16 cellular contexts compared by ENCODE assay signal in the genomic region with DNA sequence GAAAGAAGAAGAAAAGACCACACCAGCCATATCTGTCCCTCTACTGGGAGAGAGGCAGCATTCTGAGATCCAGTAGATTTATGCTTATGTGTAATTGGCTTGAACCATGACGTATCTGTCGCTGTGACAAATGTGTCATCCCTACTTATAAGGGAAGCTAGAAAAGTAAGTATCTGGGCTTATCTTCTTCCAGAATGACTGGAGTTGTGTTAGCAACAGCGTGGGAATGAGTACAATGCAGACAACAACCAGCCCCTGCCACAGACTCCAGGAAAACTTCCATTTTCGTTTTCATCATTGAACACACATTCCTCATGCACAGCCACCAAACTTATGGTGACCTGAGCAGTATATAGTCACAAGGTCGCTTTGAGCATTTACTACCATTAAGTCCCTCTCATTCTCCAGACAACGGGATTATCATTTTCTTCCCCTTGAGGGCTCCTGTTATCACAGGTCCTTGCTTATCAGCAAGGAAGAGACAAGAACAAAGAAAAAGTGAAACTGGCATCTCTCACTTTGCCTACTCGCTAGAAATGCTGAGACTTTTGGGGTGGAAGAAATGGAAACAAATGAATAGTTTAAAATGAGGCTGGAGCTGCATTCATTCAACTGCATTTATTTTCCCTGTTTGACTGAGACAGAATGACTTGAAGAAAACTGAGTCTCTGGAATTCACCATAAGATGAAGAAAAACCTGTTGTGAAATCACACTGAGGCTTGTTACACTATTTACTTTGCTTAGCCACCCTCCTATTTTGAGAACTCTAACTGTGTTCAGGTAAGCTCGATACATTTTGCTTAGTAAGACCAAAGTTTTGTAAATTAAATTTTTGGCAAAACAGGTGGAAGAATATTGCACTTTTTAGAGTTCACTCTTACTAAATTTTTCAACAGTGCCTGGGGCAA.
DNase-seq lines count a peak whose midpoint lies in the region; ATAC-seq and TF ChIP-seq lines count a peak whose summit lies in the region.
"Had no signal": no experiment of that assay in that cellular context is flagged by ENCODE, and none has a peak within 500 bp of the region (broad histone marks: within the 10 kb centered on the region; RNA-seq: fewer than 3 reads in every experiment).

No MANE protein-coding gene starts in this region.

- peaks cover 19% of the 10 kb centered on the region for H3K4me1 ChIP-seq in mucosa of stomach (ENCODE audit: control insufficient read depth, insufficient read depth, low read length)
- H3K4me1 ChIP-seq: HAP-1 had no signal

- no peaks in the 10 kb centered on the region for H3K36me3 ChIP-seq in mucosa of stomach (ENCODE audit: control insufficient read depth, insufficient read depth, low read length)
- H3K36me3 ChIP-seq: BLaER1 treated with 17β-estradiol and CSF1 and Interleukin-3, amounts not matched to agents 10 nM and 100 nM; HAP-1; ovary had no signal

- no peaks in the 10 kb centered on the region for H3K4me1 Mint-ChIP-seq in WTC11
- H3K4me1 Mint-ChIP-seq: activated naive CD4-positive, alpha-beta T cell treated with anti-CD3 and anti-CD28 coated beads, Interleukin-2, amount 10 ng/mL, durations not matched to agents 7 days and 5 days had no signal

- H3K9ac ChIP-seq in mucosa of stomach (ENCODE audit: low read length), result no peak overlapping the region
- H3K9ac ChIP-seq: BLaER1 treated with 17β-estradiol and CSF1 and Interleukin-3, amounts not matched to agents 10 nM and 100 nM had no signal

- TF ChIP-seq CTCF in coronary artery (IDR thresholded peaks at IDR 0.05) (no peak), WTC11 (IDR thresholded peaks at IDR 0.05) (no peak)

- POLR2A ChIA-PET in WTC11 (lab: Charles Lee), result no interaction called here

- CTCF ChIA-PET in WTC11 (lab: Charles Lee), result no interaction called here

- ATAC-seq in GM21526 (IDR thresholded peaks at IDR 0.05; ENCODE audit: low FRiP score, unreplicated experiment) (no peak), HG02588 (IDR thresholded peaks at IDR 0.05; ENCODE audit: unreplicated experiment) (no peak), WTC11 (no peak)

- H3K27me3 Mint-ChIP-seq in WTC11 (ENCODE audit: low read depth), result no peaks in the 10 kb centered on the region

- H3K27ac Mint-ChIP-seq in WTC11, result no peak overlapping the region
- H3K27ac Mint-ChIP-seq: activated naive CD4-positive, alpha-beta T cell treated with anti-CD3 and anti-CD28 coated beads, Interleukin-2, amount 10 ng/mL, durations not matched to agents 7 days and 5 days had no signal

- H3K9me3 ChIP-seq in mucosa of stomach (ENCODE audit: control insufficient read depth, low read length), result no peaks in the 10 kb centered on the region
- H3K9me3 ChIP-seq: HAP-1, ovary had no signal

- no peaks in the 10 kb centered on the region for H3K27me3 ChIP-seq in mucosa of stomach (ENCODE audit: control insufficient read depth, insufficient read depth, low read length)
- H3K27me3 ChIP-seq: BLaER1 treated with 17β-estradiol and CSF1 and Interleukin-3, amounts not matched to agents 10 nM and 100 nM; ovary had no signal

- peak; percentile 11 for DNase-seq in ELF-1 (ENCODE audit: low read depth, low spot score)
- peak; percentile 58 for DNase-seq in NCI-H226
- DNase-seq in coronary artery (ENCODE audit: low spot score), result no peak
- DNase-seq in WTC11 (ENCODE audit: low spot score), result no peak
- no peak for DNase-seq in T-helper 1 cell
- DNase-seq: activated CD8-positive, alpha-beta memory T cell treated with anti-CD3 and anti-CD28 coated beads, Interleukin-2, amount 50 U/mL, for 48 hours; activated naive CD4-positive, alpha-beta T cell treated with anti-CD3 and anti-CD28 coated beads, Interleukin-2, amount 10 ng/mL, durations not matched to agents 7 days and 5 days; KG1; NCI-H1436 treated with DMSO at 0.1 percent for 48 hours; NCI-H446; ovary had no signal

- H3K36me3 Mint-ChIP-seq in WTC11, result peaks cover 5% of the 10 kb centered on the region
- H3K36me3 Mint-ChIP-seq: activated naive CD4-positive, alpha-beta T cell treated with anti-CD3 and anti-CD28 coated beads, Interleukin-2, amount 10 ng/mL, durations not matched to agents 7 days and 5 days had no signal

- H3K4me3 ChIP-seq in coronary artery (peak overlapping the region; percentile 28), mucosa of stomach (ENCODE audit: low read length) (peak overlapping the region; percentile 1)
- H3K4me3 ChIP-seq: BLaER1 treated with 17β-estradiol and CSF1 and Interleukin-3, amounts not matched to agents 10 nM and 100 nM; HAP-1; ovary had no signal

- no peak overlapping the region for H3K27ac ChIP-seq in coronary artery
- H3K27ac ChIP-seq: BLaER1 treated with 17β-estradiol and CSF1 and Interleukin-3, amounts not matched to agents 10 nM and 100 nM; ovary had no signal

- H3K9me3 Mint-ChIP-seq in WTC11, result peaks cover 25% of the 10 kb centered on the region
- H3K9me3 Mint-ChIP-seq: activated naive CD4-positive, alpha-beta T cell treated with anti-CD3 and anti-CD28 coated beads, Interleukin-2, amount 10 ng/mL, durations not matched to agents 7 days and 5 days had no signal

- H3K4me3 Mint-ChIP-seq in WTC11, result no peak overlapping the region
- H3K4me3 Mint-ChIP-seq: activated naive CD4-positive, alpha-beta T cell treated with anti-CD3 and anti-CD28 coated beads, Interleukin-2, amount 10 ng/mL, durations not matched to agents 7 days and 5 days had no signal

TF ChIP-seq in WTC11, 78 proteins besides CTCF, POLR2A, EP300 and RAD21 (continues in another document):
- TF ChIP-seq ZSCAN18 (CRISPR knock-in tag; IDR thresholded peaks at IDR 0.05), result no peak
- TF ChIP-seq ZNF423 (CRISPR knock-in tag; IDR thresholded peaks at IDR 0.05), result no peak
- no peak for TF ChIP-seq FOXP1 (CRISPR knock-in tag; IDR thresholded peaks at IDR 0.05; ENCODE audit: borderline replicate concordance)
- TF ChIP-seq SMAD4 (CRISPR knock-in tag; IDR thresholded peaks at IDR 0.05), result no peak
- no peak for TF ChIP-seq CREM (CRISPR knock-in tag; IDR thresholded peaks at IDR 0.05)
- TF ChIP-seq, protein P1, sequence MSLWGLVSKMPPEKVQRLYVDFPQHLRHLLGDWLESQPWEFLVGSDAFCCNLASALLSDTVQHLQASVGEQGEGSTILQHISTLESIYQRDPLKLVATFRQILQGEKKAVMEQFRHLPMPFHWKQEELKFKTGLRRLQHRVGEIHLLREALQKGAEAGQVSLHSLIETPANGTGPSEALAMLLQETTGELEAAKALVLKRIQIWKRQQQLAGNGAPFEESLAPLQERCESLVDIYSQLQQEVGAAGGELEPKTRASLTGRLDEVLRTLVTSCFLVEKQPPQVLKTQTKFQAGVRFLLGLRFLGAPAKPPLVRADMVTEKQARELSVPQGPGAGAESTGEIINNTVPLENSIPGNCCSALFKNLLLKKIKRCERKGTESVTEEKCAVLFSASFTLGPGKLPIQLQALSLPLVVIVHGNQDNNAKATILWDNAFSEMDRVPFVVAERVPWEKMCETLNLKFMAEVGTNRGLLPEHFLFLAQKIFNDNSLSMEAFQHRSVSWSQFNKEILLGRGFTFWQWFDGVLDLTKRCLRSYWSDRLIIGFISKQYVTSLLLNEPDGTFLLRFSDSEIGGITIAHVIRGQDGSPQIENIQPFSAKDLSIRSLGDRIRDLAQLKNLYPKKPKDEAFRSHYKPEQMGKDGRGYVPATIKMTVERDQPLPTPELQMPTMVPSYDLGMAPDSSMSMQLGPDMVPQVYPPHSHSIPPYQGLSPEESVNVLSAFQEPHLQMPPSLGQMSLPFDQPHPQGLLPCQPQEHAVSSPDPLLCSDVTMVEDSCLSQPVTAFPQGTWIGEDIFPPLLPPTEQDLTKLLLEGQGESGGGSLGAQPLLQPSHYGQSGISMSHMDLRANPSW (CRISPR knock-in tag; conservative IDR thresholded peaks at IDR 0.05; ENCODE audit: low read depth), result no peak
- TF ChIP-seq ATF6 (CRISPR knock-in tag; IDR thresholded peaks at IDR 0.05), result no peak
- TF ChIP-seq HMGXB4 (CRISPR knock-in tag; IDR thresholded peaks at IDR 0.05), result no peak

Comparison
In these comparisons a context has a peak if more than half of its experiments do, and no peak if none do; other contexts are left out.
1. DNase-seq: peak in ELF-1 (single experiment) and NCI-H226 (single experiment); none in coronary artery (single experiment), WTC11 (single experiment) and T-helper 1 cell (0 of 5).